8 cellular contexts compared by ENCODE assay signal in the genomic region with DNA sequence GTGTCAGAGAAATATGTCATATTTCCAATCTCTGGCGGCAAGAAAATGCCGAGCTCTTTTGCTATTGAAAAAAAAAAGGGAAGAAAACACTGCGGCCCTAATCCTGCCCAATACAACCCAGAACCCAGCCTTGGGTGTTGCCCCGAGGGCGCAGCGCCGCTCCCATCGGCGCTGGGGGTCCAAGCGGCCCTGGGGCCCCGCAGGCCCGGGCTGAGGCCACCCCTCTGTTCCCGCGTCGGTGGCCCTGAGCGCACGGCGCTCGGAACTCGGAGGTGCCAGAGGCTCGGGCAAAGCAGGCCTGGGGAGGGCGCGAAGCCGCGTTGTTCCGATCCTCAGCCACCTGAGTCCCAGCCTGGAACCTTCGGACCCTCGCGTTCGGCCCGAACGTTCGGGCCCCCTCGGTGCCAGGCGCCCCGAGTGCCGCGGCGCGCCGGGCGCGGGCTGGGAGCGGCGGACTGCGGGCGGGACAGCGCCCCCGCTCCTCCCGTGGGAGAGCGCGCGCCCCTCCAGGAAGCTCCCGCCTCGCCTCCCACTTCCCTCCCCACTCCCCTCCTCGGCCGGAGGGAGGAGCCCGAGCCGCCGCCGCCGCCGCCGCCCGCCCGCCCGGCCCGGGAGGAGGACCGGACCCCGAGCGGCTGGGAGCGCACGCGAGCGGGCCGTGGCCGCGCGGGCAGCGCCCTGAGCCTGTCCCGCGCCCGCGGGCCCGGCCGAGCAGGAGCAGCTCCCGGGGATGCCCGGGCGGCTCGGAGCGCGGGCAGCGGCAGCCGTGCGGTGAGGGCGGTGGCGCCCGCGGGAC. TPM values are rescaled to one million over a fixed set of nuclear protein-coding genes. Genes with fewer than 3 reads are reported as not detected.
DNase-seq lines count a peak whose midpoint lies in the region; ATAC-seq and TF ChIP-seq lines count a peak whose summit lies in the region.

Gene CPNE2 (plus strand): TSS at position 594 of the 796 bp plus-strand sequence. CDS start 18,160 bp downstream, outside the sequence.

- H3K36me3 Mint-ChIP-seq in CD8-positive, alpha-beta memory T cell, result peaks cover 0 to 1% (median 0%) of the 10 kb centered on the region in 3 donors
- no peaks in the 10 kb centered on the region for H3K36me3 Mint-ChIP-seq in activated T-cell treated with anti-CD3 and anti-CD28 coated beads, Interleukin-2, amount 50 U/mL, for 24 hours (ENCODE audit: low read depth)

- ATAC-seq in GM19438 (IDR thresholded peaks at IDR 0.05; ENCODE audit: low read depth, unreplicated experiment) (peak; percentile 63), mucosa of descending colon (peak; percentile 78)

- H3K27ac Mint-ChIP-seq in CD8-positive, alpha-beta memory T cell, result peak within 1 kb of the TSS in 5 of 8 donors; percentile 10 to 93 (median 33)
- H3K27ac Mint-ChIP-seq in activated T-cell treated with anti-CD3 and anti-CD28 coated beads, Interleukin-2, amount 50 U/mL, for 24 hours, result peak within 1 kb of the TSS; percentile 69

- intact Hi-C loops in esophagus squamous epithelium (cut with DNase I) (loop anchor here (5.0 to 10.0 kb wide), 2 partner anchors 75 to 193 kb away; partner anchors contain the start of gene PLLP), mucosa of descending colon (cut with DNase I, micrococcal nuclease) (no loop called here)

- POLR2A ChIA-PET in CD8-positive, alpha-beta memory T cell (lab: Charles Lee), result interaction anchor here (0.6 to 1.8 kb wide), 8 partner anchors 9 to 706 kb away, joined by 3 to 7 read pairs (median 4); no protein-coding TSS in a partner anchor

- no peaks in the 10 kb centered on the region for H3K27me3 ChIP-seq in CD8-positive, alpha-beta memory T cell (ENCODE audit: insufficient read depth, low read length, poor library complexity, severe bottlenecking)
- H3K27me3 ChIP-seq in esophagus squamous epithelium, result peaks cover 0 to 3% (median 0%) of the 10 kb centered on the region in 4 donors

- TF ChIP-seq CTCF in esophagus squamous epithelium (IDR thresholded peaks at IDR 0.05) (peak in 1 of 6 experiments; percentile 14), mucosa of descending colon (IDR thresholded peaks at IDR 0.05) (no peak)

- DNase-seq in CD8-positive, alpha-beta memory T cell, result peak in 1 of 5 donors; percentile 21
- peak; percentile 46 for DNase-seq in NAMALWA (ENCODE audit: low spot score)
- peak; percentile 67 for DNase-seq in activated T-cell treated with anti-CD3 and anti-CD28 coated beads, Interleukin-2, amount 50 U/mL, for 24 hours
- DNase-seq in esophagus squamous epithelium (lab: John Stamatoyannopoulos, UW), result no peak
- DNase-seq in mucosa of descending colon, result peak; percentile 64 to 84 (median 71)
- DNase-seq in superior temporal gyrus (ENCODE audit: extremely low spot score), result peak; percentile 82
- no peak for DNase-seq in NK-92 treated with Interleukin-12 subunit alpha and Interleukin-12 subunit beta, amount 100 ng/mL, for 24 hours (lab: John Stamatoyannopoulos, UW)

- peaks cover 0 to 5% of the 10 kb centered on the region in 2 donors for H3K27me3 Mint-ChIP-seq in CD8-positive, alpha-beta memory T cell
- H3K27me3 Mint-ChIP-seq in activated T-cell treated with anti-CD3 and anti-CD28 coated beads, Interleukin-2, amount 50 U/mL, for 24 hours, result peaks cover 24% of the 10 kb centered on the region

- CTCF ChIA-PET in CD8-positive, alpha-beta memory T cell (lab: Charles Lee), result interaction anchor here (0.7 to 3.6 kb wide), 26 partner anchors 8 to 128 kb away, joined by 3 to 22 read pairs (median 5); partner anchors contain the start of genes PSME3IP1 and RSPRY1

- H3K4me3 Mint-ChIP-seq in CD8-positive, alpha-beta memory T cell, result peak within 1 kb of the TSS; percentile 72 to 92 (median 82)
- H3K4me3 Mint-ChIP-seq in activated T-cell treated with anti-CD3 and anti-CD28 coated beads, Interleukin-2, amount 50 U/mL, for 24 hours, result peak within 1 kb of the TSS; percentile 74

- H3K4me1 Mint-ChIP-seq in CD8-positive, alpha-beta memory T cell, result peaks cover 4 to 20% (median 9%) of the 10 kb centered on the region in 3 donors
- peaks cover 11% of the 10 kb centered on the region for H3K4me1 Mint-ChIP-seq in activated T-cell treated with anti-CD3 and anti-CD28 coated beads, Interleukin-2, amount 50 U/mL, for 24 hours (ENCODE audit: low read depth)

- no peaks in the 10 kb centered on the region for H3K9me3 Mint-ChIP-seq in CD8-positive, alpha-beta memory T cell
- no peaks in the 10 kb centered on the region for H3K9me3 Mint-ChIP-seq in activated T-cell treated with anti-CD3 and anti-CD28 coated beads, Interleukin-2, amount 50 U/mL, for 24 hours

- TF ChIP-seq POLR2A in esophagus squamous epithelium (IDR thresholded peaks at IDR 0.05), result peak in 2 of 4 donors; percentile 41 to 55

- no peaks in the 10 kb centered on the region for H3K9me3 ChIP-seq in CD8-positive, alpha-beta memory T cell (ENCODE audit: low read length)
- H3K9me3 ChIP-seq in esophagus squamous epithelium (no peaks in the 10 kb centered on the region), mucosa of descending colon (no peaks in the 10 kb centered on the region)

- peaks cover 6% of the 10 kb centered on the region for H3K4me1 ChIP-seq in CD8-positive, alpha-beta memory T cell (ENCODE audit: insufficient read depth, low read length)
- H3K4me1 ChIP-seq in esophagus squamous epithelium, result peaks cover 17 to 42% (median 20%) of the 10 kb centered on the region in 3 donors
- peaks cover 23% of the 10 kb centered on the region for H3K4me1 ChIP-seq in mucosa of descending colon (ENCODE audit: low read depth)

- H3K27ac ChIP-seq in CD8-positive, alpha-beta memory T cell (ENCODE audit: low read depth, low read length), result peak within 1 kb of the TSS; percentile 43
- peak within 1 kb of the TSS; percentile 81 to 91 (median 88) for H3K27ac ChIP-seq in esophagus squamous epithelium

- peak within 1 kb of the TSS; percentile 54 for H3K4me3 ChIP-seq in CD8-positive, alpha-beta memory T cell (ENCODE audit: low read length)
- H3K4me3 ChIP-seq in esophagus squamous epithelium (peak within 1 kb of the TSS; percentile 84 to 95 (median 89)), mucosa of descending colon (peak within 1 kb of the TSS; percentile 80)

- WGBS in esophagus squamous epithelium, 2 donors, result 0% methylated on average over 2 of the region's 99 CpGs; no CpG with 5 or more reads in 1 of the 2 donors

- H3K36me3 ChIP-seq in CD8-positive, alpha-beta memory T cell (ENCODE audit: insufficient read depth, low read length), result no peaks in the 10 kb centered on the region
- H3K36me3 ChIP-seq in esophagus squamous epithelium (peaks cover 0 to 2% (median 0%) of the 10 kb centered on the region in 3 donors), mucosa of descending colon (ENCODE audit: low read depth) (no peaks in the 10 kb centered on the region)

RNA-seq across cellular contexts. Expression of gene CPNE2, which starts in this region (rescaled TPM):
- total RNA-seq in CD8-positive, alpha-beta memory T cell, result 1 to 10 TPM; 9.4 TPM
- polyA plus RNA-seq in CD8-positive, alpha-beta memory T cell, result 90.4 TPM
- total RNA-seq in esophagus squamous epithelium (10 to 100 TPM; 12.2 to 21.4 (median 17.8) TPM), mucosa of descending colon (10 to 100 TPM; 48.7 to 77.0 (median 52.5) TPM)

Comparison
In these comparisons a context has a peak if more than half of its experiments do, and no peak if none do; other contexts are left out.
1. DNase-seq: peak in NAMALWA (single experiment), activated T-cell treated with anti-CD3 and anti-CD28 coated beads, Interleukin-2, amount 50 U/mL, for 24 hours (single experiment), mucosa of descending colon (3 of 3) and superior temporal gyrus (single experiment); none in esophagus squamous epithelium (single experiment) and NK-92 treated with Interleukin-12 subunit alpha and Interleukin-12 subunit beta, amount 100 ng/mL, for 24 hours (single experiment).
2. Peak in every context shown above with its lines, with median percentiles within 50 percentile points of each other: H3K4me3 ChIP-seq.